In the genomic region with DNA sequence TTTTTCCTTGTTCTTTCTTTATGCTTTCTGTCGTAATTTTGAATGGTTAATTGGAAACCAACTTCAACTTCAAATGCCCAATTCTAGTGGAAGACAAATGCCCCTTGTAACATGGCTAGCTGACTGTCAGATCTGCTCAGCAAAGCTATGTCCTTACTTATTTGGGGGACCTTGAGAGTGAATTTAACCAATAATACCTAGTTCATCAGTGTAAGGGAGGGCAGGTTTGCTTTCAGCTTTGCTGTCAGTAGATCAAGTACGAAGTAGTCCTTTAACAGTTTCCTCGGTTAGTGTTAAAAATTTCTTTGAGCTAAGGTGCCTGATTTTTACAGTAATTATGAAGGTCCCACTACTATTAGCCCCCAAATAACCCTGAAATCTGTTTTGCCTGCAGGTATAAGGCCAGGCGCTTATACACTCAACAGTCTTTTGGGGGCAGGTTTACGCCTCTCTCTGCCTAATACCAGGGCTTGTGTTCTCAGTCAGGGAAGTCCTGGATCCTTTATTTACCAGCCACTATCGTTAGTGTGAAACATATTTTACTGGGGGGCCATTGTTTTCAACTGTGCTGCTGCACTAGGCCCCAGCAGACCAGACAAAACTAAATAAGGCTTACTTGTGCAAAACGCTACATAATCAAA, we compare ENCODE assay signal across 33 cellular contexts.
"Had no signal": no experiment of that assay in that cellular context is flagged by ENCODE, and none has a peak within 500 bp of the region (broad histone marks: within the 10 kb centered on the region; RNA-seq: fewer than 3 reads in every experiment).

No MANE protein-coding gene starts in this region.

- ATAC-seq: activated CD4-positive, alpha-beta T cell treated with anti-CD3 and anti-CD28 coated beads for 36 hours; activated CD8-positive, alpha-beta T cell treated with anti-CD3 and anti-CD28 coated beads, Interleukin-2, amount 10 ng/mL, durations not matched to agents 7 days and 5 days; activated T-helper 17 cell treated with anti-CD3 and anti-CD28 coated beads, Interleukin-2, amount 50 U/mL, for 72 hours; foreskin keratinocyte; gastrocnemius medialis; heart left ventricle; T-cell had no signal

- H3K9me3 Mint-ChIP-seq: activated CD4-positive, alpha-beta T cell treated with anti-CD3 and anti-CD28 coated beads, Interleukin-2, amount 10 ng/mL, durations not matched to agents 24 days and 14 days; activated T-cell treated with anti-CD3 and anti-CD28 coated beads, Interleukin-2, amount 50 U/mL, for 24 hours; T-helper 1 cell treated with Interleukin-12 subunit alpha and Interleukin-12 subunit beta and Interleukin-4 antibody, amounts not matched to agents 30 μg/mL and 1 μg/mL, for 36 hours had no signal

- H3K27ac ChIP-seq: brain microvascular endothelial cell, coronary artery, dorsolateral prefrontal cortex, esophagus muscularis mucosa, foreskin keratinocyte, gastrocnemius medialis, heart left ventricle, WERI-Rb-1 had no signal

- H3K36me3 Mint-ChIP-seq: activated CD4-positive, alpha-beta memory T cell treated with anti-CD3 and anti-CD28 coated beads for 36 hours; activated naive CD8-positive, alpha-beta T cell; T-cell had no signal

- H3K36me3 ChIP-seq: brain microvascular endothelial cell, esophagus muscularis mucosa, gastrocnemius medialis, heart left ventricle, WERI-Rb-1 had no signal

- H3K4me1 ChIP-seq: foreskin keratinocyte, gastrocnemius medialis had no signal

- H3K4me1 Mint-ChIP-seq: activated CD4-positive, alpha-beta T cell treated with anti-CD3 and anti-CD28 coated beads for 36 hours; activated CD4-positive, alpha-beta T cell treated with anti-CD3 and anti-CD28 coated beads, Interleukin-2, amount 10 ng/mL, durations not matched to agents 24 days and 14 days; activated T-helper 17 cell treated with anti-CD3 and anti-CD28 coated beads, Interleukin-2, amount 50 U/mL, for 72 hours; central memory CD8-positive, alpha-beta T cell; T-cell had no signal

- H3K27ac Mint-ChIP-seq: activated CD4-positive, alpha-beta memory T cell treated with anti-CD3 and anti-CD28 coated beads for 36 hours; activated CD4-positive, alpha-beta T cell treated with anti-CD3 and anti-CD28 coated beads for 36 hours; activated CD4-positive, alpha-beta T cell treated with anti-CD3 and anti-CD28 coated beads, Interleukin-2, amount 10 ng/mL, durations not matched to agents 24 days and 14 days; activated CD8-positive, alpha-beta T cell treated with anti-CD3 and anti-CD28 coated beads, Interleukin-2, amount 10 ng/mL, durations not matched to agents 7 days and 5 days; activated naive CD8-positive, alpha-beta T cell; activated T-cell treated with anti-CD3 and anti-CD28 coated beads, Interleukin-2, amount 50 U/mL, for 24 hours; activated T-helper 17 cell treated with anti-CD3 and anti-CD28 coated beads, Interleukin-2, amount 50 U/mL, for 72 hours; dendritic cell treated with granulocyte-macrophage colony-stimulating factor and Interleukin-4, amounts not matched to agents 40 ng/mL and 50 ng/mL, for 4 days; T-cell; T-helper 1 cell treated with Interleukin-12 subunit alpha and Interleukin-12 subunit beta and Interleukin-4 antibody, amounts not matched to agents 30 μg/mL and 1 μg/mL, for 36 hours had no signal

- H3K27me3 ChIP-seq: brain microvascular endothelial cell, dorsolateral prefrontal cortex, esophagus muscularis mucosa, foreskin keratinocyte, gastrocnemius medialis, heart left ventricle had no signal

- H3K27me3 Mint-ChIP-seq: activated CD4-positive, alpha-beta memory T cell treated with anti-CD3 and anti-CD28 coated beads for 36 hours; activated CD4-positive, alpha-beta T cell treated with anti-CD3 and anti-CD28 coated beads for 36 hours; activated CD4-positive, alpha-beta T cell treated with anti-CD3 and anti-CD28 coated beads, Interleukin-2, amount 10 ng/mL, durations not matched to agents 24 days and 14 days; activated naive CD8-positive, alpha-beta T cell; activated T-cell treated with anti-CD3 and anti-CD28 coated beads, Interleukin-2, amount 50 U/mL, for 24 hours; activated T-helper 17 cell treated with anti-CD3 and anti-CD28 coated beads, Interleukin-2, amount 50 U/mL, for 72 hours; central memory CD8-positive, alpha-beta T cell; dendritic cell treated with granulocyte-macrophage colony-stimulating factor and Interleukin-4, amounts not matched to agents 40 ng/mL and 50 ng/mL, for 4 days; T-cell had no signal

- H3K4me3 ChIP-seq: coronary artery, dorsolateral prefrontal cortex, esophagus muscularis mucosa, gastrocnemius medialis, heart left ventricle had no signal

- H3K9me3 ChIP-seq: esophagus muscularis mucosa, gastrocnemius medialis, heart left ventricle had no signal

- DNase-seq: activated CD4-positive, alpha-beta memory T cell treated with anti-CD3 and anti-CD28 coated beads for 36 hours; activated CD4-positive, alpha-beta T cell treated with anti-CD3 and anti-CD28 coated beads for 36 hours; activated CD4-positive, alpha-beta T cell treated with anti-CD3 and anti-CD28 coated beads, Interleukin-2, amount 10 ng/mL, durations not matched to agents 24 days and 14 days; activated CD4-positive, CD25-positive, alpha-beta regulatory T cell; activated CD4-positive, CD25-positive, alpha-beta regulatory T cell treated with anti-CD3 and anti-CD28 coated beads, Interleukin-2, amount 50 U/mL, for 72 hours; activated CD8-positive, alpha-beta memory T cell treated with anti-CD3 and anti-CD28 coated beads, Interleukin-2, amount 50 U/mL, for 48 hours; activated CD8-positive, alpha-beta T cell treated with anti-CD3 and anti-CD28 coated beads, Interleukin-2, amount 10 ng/mL, durations not matched to agents 7 days and 5 days; activated effector memory CD4-positive, alpha-beta T cell treated with Interleukin-2 at 50 U/mL for 16 hours; activated gamma-delta T cell treated with Interleukin-2 at 50 U/mL for 16 hours; activated naive CD4-positive, alpha-beta T cell treated with anti-CD3 and anti-CD28 coated beads, Interleukin-2, amount 50 U/mL, for 16 hours; activated naive CD4-positive, alpha-beta T cell treated with Interleukin-2 at 50 U/mL for 16 hours; activated T-cell treated with anti-CD3 and anti-CD28 coated beads for 4 hours; activated T-cell treated with anti-CD3 and anti-CD28 coated beads, Interleukin-2, amount 50 U/mL, for 24 hours; amniotic stem cell; anterior cingulate cortex; brain microvascular endothelial cell; dorsolateral prefrontal cortex; effector memory CD4-positive, alpha-beta T cell; erythroblast; foreskin keratinocyte; gastrocnemius medialis; glutamatergic neuron; heart left ventricle; T-cell; T-helper 9 cell; WERI-Rb-1 had no signal

- H3K4me3 Mint-ChIP-seq: activated CD4-positive, alpha-beta memory T cell treated with anti-CD3 and anti-CD28 coated beads for 36 hours; activated CD4-positive, alpha-beta T cell treated with anti-CD3 and anti-CD28 coated beads for 36 hours; activated CD4-positive, alpha-beta T cell treated with anti-CD3 and anti-CD28 coated beads, Interleukin-2, amount 10 ng/mL, durations not matched to agents 24 days and 14 days; activated CD8-positive, alpha-beta T cell treated with anti-CD3 and anti-CD28 coated beads, Interleukin-2, amount 10 ng/mL, durations not matched to agents 7 days and 5 days; activated naive CD8-positive, alpha-beta T cell; activated T-cell treated with anti-CD3 and anti-CD28 coated beads, Interleukin-2, amount 50 U/mL, for 24 hours; activated T-helper 17 cell treated with anti-CD3 and anti-CD28 coated beads, Interleukin-2, amount 50 U/mL, for 72 hours; central memory CD8-positive, alpha-beta T cell; dendritic cell treated with granulocyte-macrophage colony-stimulating factor and Interleukin-4, amounts not matched to agents 40 ng/mL and 50 ng/mL, for 4 days; T-cell; T-helper 1 cell treated with Interleukin-12 subunit alpha and Interleukin-12 subunit beta and Interleukin-4 antibody, amounts not matched to agents 30 μg/mL and 1 μg/mL, for 36 hours had no signal
